Comparison of ENCODE assay signal across 8 cellular contexts in the genomic region with DNA sequence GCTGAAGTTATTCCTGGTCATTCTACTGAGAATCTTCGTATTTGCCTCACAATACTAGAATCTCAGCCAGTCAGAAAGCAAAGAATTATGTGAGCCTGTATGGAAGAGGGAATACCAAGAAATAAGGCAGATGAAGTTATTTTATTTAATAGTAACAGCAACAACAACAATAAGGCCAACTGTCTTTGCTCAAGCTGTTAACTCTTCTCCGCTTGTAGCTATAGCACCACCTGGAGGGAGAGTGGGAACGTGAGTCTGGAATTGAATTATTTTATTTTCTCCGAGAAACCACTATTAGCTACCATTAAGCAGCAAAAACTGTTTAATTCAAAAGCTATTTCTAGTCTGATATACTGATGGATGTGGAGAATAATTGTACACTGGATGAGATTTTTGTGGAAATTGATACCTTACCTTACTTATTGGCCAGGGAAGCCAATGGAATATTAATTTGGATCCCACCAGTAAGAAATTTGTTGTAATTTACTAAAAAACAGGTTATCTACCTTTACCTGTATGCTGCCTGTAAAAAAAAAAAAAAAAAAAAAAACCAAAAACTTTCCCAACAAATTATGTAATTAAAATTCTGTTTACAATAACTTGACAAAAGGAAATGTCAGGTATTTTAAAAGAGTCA. TPM values are rescaled to one million over a fixed set of nuclear protein-coding genes. Genes with fewer than 3 reads are reported as not detected.
DNase-seq lines count a peak whose midpoint lies in the region; ATAC-seq and TF ChIP-seq lines count a peak whose summit lies in the region.

No MANE protein-coding gene starts in this region.

- no peaks in the 10 kb centered on the region for H3K9me2 ChIP-seq in hepatocyte (replicated peaks; ENCODE audit: insufficient read depth)

- no peak for TF ChIP-seq POLR2A in GM18505 (IDR thresholded peaks at IDR 0.05; ENCODE audit: borderline replicate concordance, extremely low read depth, insufficient read depth, insufficient read length)

- H3K27me3 ChIP-seq in hepatocyte = no peaks in the 10 kb centered on the region

- H4K20me1 ChIP-seq in hepatocyte (ENCODE audit: insufficient read depth, poor library complexity, severe bottlenecking) = no peaks in the 10 kb centered on the region

- DNase-seq in AG20443 (ENCODE audit: low spot score) (peak; percentile 63), NCI-H2227 treated with DMSO at 0.1 percent for 48 hours (lab: John Stamatoyannopoulos, UW) (peak; percentile 1), astrocyte of the cerebellum (ENCODE audit: low read depth) (peak; percentile 52), hepatocyte (ENCODE audit: low spot score) (peak; percentile 76), smooth muscle cell of the brain vasculature (ENCODE audit: low read depth, low spot score) (peak; percentile 46)

- H3K36me3 ChIP-seq in hepatocyte (replicated peaks; ENCODE audit: insufficient read depth, low read depth) = no peaks in the 10 kb centered on the region

- no peaks in the 10 kb centered on the region for H3K9me3 ChIP-seq in hepatocyte (ENCODE audit: low read depth)

- H3K4me3 ChIP-seq in astrocyte of the cerebellum (ENCODE audit: low read depth, low read length) = no peak overlapping the region
- no peak overlapping the region for H3K4me3 ChIP-seq in hepatocyte

- no peak overlapping the region for H3K4me2 ChIP-seq in hepatocyte

- WGBS in hepatocyte (ENCODE audit: low lambda C conversion rate, missing lambda C conversion rate) = 47% methylated on average over 4 of the region's 4 CpGs

- no peak overlapping the region for H3K27ac ChIP-seq in hepatocyte

- TF ChIP-seq CTCF in GM12872 (IDR thresholded peaks at IDR 0.05; ENCODE audit: insufficient read depth, low read depth, low read length) (peak; percentile 55), astrocyte of the cerebellum (IDR thresholded peaks at IDR 0.05; ENCODE audit: low read depth, low read length, missing control alignments) (peak; percentile 76), hepatocyte (IDR thresholded peaks at IDR 0.05; ENCODE audit: poor library complexity) (peak; percentile 91)

- in situ Hi-C loops in astrocyte of the cerebellum (cut with HindIII; ENCODE audit: low sequenced_read_pairs) = no loop called here

- no peak overlapping the region for H2AFZ ChIP-seq in hepatocyte

- ATAC-seq in GM18505 (IDR thresholded peaks at IDR 0.05; ENCODE audit: unreplicated experiment) (no peak), HG02759 (IDR thresholded peaks at IDR 0.05; ENCODE audit: unreplicated experiment) (no peak)

- peaks cover 9% of the 10 kb centered on the region for H3K4me1 ChIP-seq in hepatocyte (ENCODE audit: insufficient read depth)

- peaks cover 33% of the 10 kb centered on the region for H3K79me2 ChIP-seq in hepatocyte

RNA-seq across cellular contexts. Expression of a gene that starts 50.1 kb away (rescaled TPM):
- 44.8 and 49.6 TPM in 2 replicates for total RNA-seq in hepatocyte
- 72.7 and 79.8 TPM in 2 replicates for polyA plus RNA-seq in hepatocyte

Comparison
In these comparisons a context has a peak if more than half of its experiments do, and no peak if none do; other contexts are left out.
1. DNase-seq: peak in every context shown above with its lines; median percentile 76 in hepatocyte; 63 in AG20443; 52 in astrocyte of the cerebellum; 46 in smooth muscle cell of the brain vasculature; 1 in NCI-H2227 treated with DMSO at 0.1 percent for 48 hours.